ENCODE assay signal across 11 cellular contexts in the genomic region with DNA sequence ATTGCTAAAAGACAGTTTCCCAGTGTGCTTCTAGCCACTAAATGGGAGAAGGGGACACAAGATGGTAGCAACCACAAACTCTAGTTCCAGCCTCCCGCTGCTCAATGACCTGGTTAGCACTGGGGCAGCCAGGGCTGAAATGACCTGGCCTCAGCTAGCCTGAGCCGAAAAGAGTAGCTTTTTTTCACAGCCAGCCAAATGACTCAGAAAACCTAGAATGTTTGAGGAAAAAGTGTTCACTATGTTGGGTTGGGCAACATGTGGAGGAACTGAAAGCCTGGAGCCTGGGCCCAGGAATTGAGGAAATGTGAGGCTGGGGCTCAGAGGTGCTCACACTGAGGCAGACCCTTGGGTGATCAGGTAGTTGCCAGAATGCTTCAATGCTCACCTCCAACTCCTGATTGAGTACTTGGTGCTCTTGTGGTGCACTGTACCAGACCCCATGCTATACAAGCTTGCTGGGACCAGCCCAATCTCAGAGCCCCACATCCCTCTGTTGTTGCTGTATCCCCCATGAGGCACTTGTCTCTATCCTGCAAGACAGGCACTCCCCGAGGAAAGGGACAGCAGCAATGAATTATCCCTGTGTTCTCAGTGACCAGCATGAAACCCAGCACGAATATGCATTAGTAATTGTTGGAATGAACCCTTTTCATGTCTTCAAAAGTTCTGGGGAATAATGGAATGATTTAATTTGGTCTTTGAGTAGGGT.
"Had no signal": no experiment of that assay in that cellular context is flagged by ENCODE, and none has a peak within 500 bp of the region (broad histone marks: within the 10 kb centered on the region; RNA-seq: fewer than 3 reads in every experiment).

No MANE protein-coding gene starts in this region.

- FAIRE-seq: pancreas had no signal

- DNase-seq: activated effector memory CD4-positive, alpha-beta T cell treated with Interleukin-2 at 50 U/mL for 16 hours; aorta; effector CD8-positive, alpha-beta T cell; gastrocnemius medialis; heart right ventricle; pancreas; stimulated activated CD4-positive, alpha-beta T cell treated with anti-CD3 and anti-CD28 coated beads, Interleukin-2, amount 100 ng/mL, for 48 hours; upper lobe of right lung had no signal

- H3K27ac ChIP-seq: cardiac muscle cell, coronary artery, gastrocnemius medialis, pancreas, upper lobe of right lung had no signal

- H3K4me3 ChIP-seq: cardiac muscle cell, coronary artery, gastrocnemius medialis, heart right ventricle, pancreas, upper lobe of right lung had no signal

- H3K9me3 ChIP-seq: pancreas, upper lobe of right lung had no signal

- H3K27me3 ChIP-seq: cardiac muscle cell, gastrocnemius medialis, heart right ventricle, pancreas, upper lobe of right lung had no signal

- H3K36me3 ChIP-seq: cardiac muscle cell, pancreas, upper lobe of right lung had no signal

- ATAC-seq: activated naive CD4-positive, alpha-beta T cell treated with anti-CD3 and anti-CD28 coated beads, Interleukin-2, amount 50 U/mL, for 72 hours; gastrocnemius medialis; heart right ventricle; pancreas; upper lobe of right lung had no signal
